ENCODE assay signal across 9 cellular contexts in the genomic region with DNA sequence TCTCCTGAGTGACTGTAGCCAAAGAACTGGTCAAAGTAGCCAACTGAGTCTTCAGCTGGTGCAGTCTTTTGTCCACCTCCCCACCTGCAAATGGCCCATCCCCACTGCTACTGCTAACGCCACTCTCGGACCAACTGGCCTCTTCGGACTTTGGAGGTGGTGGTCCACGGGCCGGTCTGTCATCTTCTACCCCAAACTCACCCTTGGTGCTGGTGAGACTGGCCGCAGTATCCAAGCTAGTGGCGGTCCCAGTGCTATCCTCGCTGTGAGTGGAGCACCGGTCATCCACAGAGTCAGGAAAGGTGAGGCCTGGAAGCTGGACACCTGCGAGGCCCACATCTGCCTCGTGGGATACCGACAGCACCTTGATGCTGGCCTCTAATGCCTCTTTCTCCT. TPM values are rescaled to one million over a fixed set of nuclear protein-coding genes. Genes with fewer than 3 reads are reported as not detected.
A peak's percentile ranks its signal among the peaks of the same experiment; 100 is the strongest.
DNase-seq lines count a peak whose midpoint lies in the region; ATAC-seq, FAIRE-seq and TF ChIP-seq lines count a peak whose summit lies in the region.
"Had no signal": no experiment of that assay in that cellular context is flagged by ENCODE, and none has a peak within 500 bp of the region (broad histone marks: within the 10 kb centered on the region; RNA-seq: fewer than 3 reads in every experiment).

No MANE protein-coding gene starts in this region.

- H3K9me3 ChIP-seq in GM12878 (replicated peaks; ENCODE audit: control insufficient read depth, insufficient read depth, low read length) (no peaks in the 10 kb centered on the region), lung (ENCODE audit: control insufficient read depth in 2 of 2, insufficient read depth in 1 of 2, low read length in 1 of 2) (no peaks in the 10 kb centered on the region), transverse colon (no peaks in the 10 kb centered on the region)

- TF ChIP-seq CTCF in GM12878 (IDR thresholded peaks at IDR 0.05 in 2 of 3, conservative IDR thresholded peaks at IDR 0.05 in 1 of 3; ENCODE audit: control insufficient read depth in 2 of 3, extremely low read depth in 1 of 3, insufficient read depth in 1 of 3, low read depth in 3 of 3, low read length in 3 of 3) (no peak), lung (IDR thresholded peaks at IDR 0.05; ENCODE audit: control extremely low read depth, extremely low read depth) (no peak), transverse colon (IDR thresholded peaks at IDR 0.05) (no peak)

- H3K36me3 Mint-ChIP-seq in activated naive CD4-positive, alpha-beta T cell treated with anti-CD3 and anti-CD28 coated beads, Interleukin-2, amount 10 ng/mL, durations not matched to agents 7 days and 5 days, result peaks cover 8% of the 10 kb centered on the region

- 26% methylated on average over 12 of the region's 12 CpGs for WGBS in GM12878 (ENCODE audit: insufficient coverage, insufficient replicate concordance, low lambda C conversion rate, missing lambda C conversion rate)
- WGBS in lung, 2 donors, result 30 to 39% methylated on average over 12 of the region's 12 CpGs
- WGBS in transverse colon (ENCODE audit: low coverage in 1 of 2), 2 donors, result 0 to 27% methylated on average over 1 to 11 of the region's 12 CpGs

- no peak for TF ChIP-seq RAD21 in GM12878 (IDR thresholded peaks at IDR 0.05; ENCODE audit: insufficient read depth, low read depth, low read length)

- H3K4me1 Mint-ChIP-seq in activated naive CD4-positive, alpha-beta T cell treated with anti-CD3 and anti-CD28 coated beads, Interleukin-2, amount 10 ng/mL, durations not matched to agents 7 days and 5 days, result peaks cover 59% of the 10 kb centered on the region

- in situ Hi-C loops in GM12878 (cut with MboI) (no loop called here), transverse colon (cut with MboI; ENCODE audit: low pct_ligation_motif_present in 1 of 4, low pct_unique_long_range_greater_than_20kb in 1 of 4, low sequenced_read_pairs in 3 of 4) (no loop called here)

- peak overlapping the region; percentile 99 for H3K4me2 ChIP-seq in GM12878 (ENCODE audit: control insufficient read depth, insufficient read depth)

- CTCF ChIA-PET in activated naive CD4-positive, alpha-beta T cell treated with anti-CD3 and anti-CD28 coated beads, Interleukin-2, amount 10 ng/mL, durations not matched to agents 7 days and 5 days (lab: Charles Lee), result interaction anchor here (1.0 kb wide), 1 partner anchor 551 kb away, joined by 3 read pairs; no protein-coding TSS in a partner anchor
- CTCF ChIA-PET in GM12878 (lab: Yijun Ruan, JAX), result interaction anchor here (1.7 to 4.2 kb wide), 2 partner anchors 9 to 44 kb away, joined by 4 to 17 read pairs; a partner anchor contains a TSS

- H3K9ac ChIP-seq in GM12878 (ENCODE audit: control insufficient read depth, insufficient read depth, low read length), result peak overlapping the region; percentile 91

- H2AFZ ChIP-seq in GM12878 (ENCODE audit: control insufficient read depth, low read depth, low read length), result peak overlapping the region; percentile 94; the same call in 1 of the 2 replicates

- H3K27ac ChIP-seq in GM12878 (ENCODE audit: control insufficient read depth, insufficient read depth) (peak overlapping the region; percentile 74), lung (ENCODE audit: low read depth in 1 of 2, low read length in 1 of 2) (peak overlapping the region in 1 of 2 donors; percentile 95), transverse colon (peak overlapping the region; percentile 91 to 96 (median 95))

- H3K4me3 ChIP-seq in GM12878 (peak overlapping the region; percentile 97), lung (peak overlapping the region; percentile 68), transverse colon (peak overlapping the region; percentile 72 to 90 (median 84))

- peak overlapping the region; percentile 91 for H3K27ac Mint-ChIP-seq in activated naive CD4-positive, alpha-beta T cell treated with anti-CD3 and anti-CD28 coated beads, Interleukin-2, amount 10 ng/mL, durations not matched to agents 7 days and 5 days

- no TSS peak for BruUV-seq in GM12878 (replicated peaks; lab: Mats Ljungman, UMichigan)

- ATAC-seq in GM12878 (no peak), lung (ENCODE audit: insufficient read depth, low FRiP score) (no peak), esophagus mucosa (no peak)

- intact Hi-C loops in GM12878 (cut with micrococcal nuclease; ENCODE audit: unreplicated experiment) (no loop called here), transverse colon (cut with DNase I; ENCODE audit: low total_unique reads) (no loop called here)

- H3K27me3 ChIP-seq in GM12878 (replicated peaks in 1 of 2; ENCODE audit: control insufficient read depth in 2 of 2, insufficient read depth in 2 of 2, low read length in 1 of 2) (no peaks in the 10 kb centered on the region), lung (ENCODE audit: control insufficient read depth, insufficient read depth) (no peaks in the 10 kb centered on the region), transverse colon (no peaks in the 10 kb centered on the region)

- H3K27me3 Mint-ChIP-seq in activated naive CD4-positive, alpha-beta T cell treated with anti-CD3 and anti-CD28 coated beads, Interleukin-2, amount 10 ng/mL, durations not matched to agents 7 days and 5 days, result no peaks in the 10 kb centered on the region

- POLR2A ChIA-PET in GM12878 (lab: Charles Lee), result interaction anchor here (1.0 to 2.5 kb wide), 2 partner anchors 82 to 196 kb away, joined by 3 to 5 read pairs; no protein-coding TSS in a partner anchor

- no peak for DNase-seq in activated naive CD4-positive, alpha-beta T cell treated with anti-CD3 and anti-CD28 coated beads, Interleukin-2, amount 10 ng/mL, durations not matched to agents 7 days and 5 days
- DNase-seq in activated naive CD4-positive, alpha-beta T cell treated with anti-CD3 and anti-CD28 coated beads, Interleukin-2, amount 50 U/mL, for 16 hours, result no peak
- no peak for DNase-seq in GM12878 (ENCODE audit: low read depth, low spot score)
- DNase-seq in lung (ENCODE audit: low spot score), result no peak
- no peak for DNase-seq in transverse colon
- DNase-seq in DMS114 treated with DMSO at 0.1 percent for 48 hours (lab: John Stamatoyannopoulos, UW; ENCODE audit: unreplicated experiment), result no peak
- no peak for DNase-seq in superior temporal gyrus (ENCODE audit: extremely low spot score)

- H3K4me1 ChIP-seq in GM12878 (ENCODE audit: control insufficient read depth, insufficient read depth, low read length) (peaks cover 15% of the 10 kb centered on the region), lung (ENCODE audit: control insufficient read depth in 2 of 2, insufficient read depth in 2 of 2, low read length in 2 of 2) (peaks cover 30 to 34% of the 10 kb centered on the region in 2 donors), transverse colon (peaks cover 23 to 62% (median 48%) of the 10 kb centered on the region in 4 donors)

- FAIRE-seq in GM12878 (lab: Jason Lieb, UNC), result no peak

- no peak for TF ChIP-seq EP300 in GM12878 (IDR thresholded peaks at IDR 0.05; ENCODE audit: borderline replicate concordance in 1 of 2, control insufficient read depth in 1 of 2, low read depth in 2 of 2, low read length in 2 of 2)
- no peak for TF ChIP-seq EP300 in transverse colon (IDR thresholded peaks at IDR 0.05; ENCODE audit: low read depth)

- H3K79me2 ChIP-seq in GM12878 (ENCODE audit: control insufficient read depth, insufficient read depth, low read length), result peaks cover 30% of the 10 kb centered on the region

- no peaks in the 10 kb centered on the region for H3K9me3 Mint-ChIP-seq in activated naive CD4-positive, alpha-beta T cell treated with anti-CD3 and anti-CD28 coated beads, Interleukin-2, amount 10 ng/mL, durations not matched to agents 7 days and 5 days

- RAD21 ChIA-PET in GM12878 (lab: Charles Lee; ENCODE audit: unreplicated experiment), result interaction anchor here (2.0 to 2.5 kb wide), 2 partner anchors 36 to 67 kb away, joined by 5 read pairs; no protein-coding TSS in a partner anchor

- SMC1A ChIA-PET in GM12878 (lab: Charles Lee; ENCODE audit: uncharacterized antibody, unreplicated experiment), result no interaction called here

- H4K20me1 ChIP-seq in GM12878 (ENCODE audit: control insufficient read depth, insufficient read depth), result no peaks in the 10 kb centered on the region

- H3K36me3 ChIP-seq in GM12878 (ENCODE audit: control insufficient read depth in 2 of 2, insufficient read depth in 2 of 2, low read length in 1 of 2), result peaks cover 3 to 5% of the 10 kb centered on the region in 2 experiments; a peak in 3 of 4 replicates
- H3K36me3 ChIP-seq in lung (ENCODE audit: control insufficient read depth in 2 of 2, insufficient read depth in 2 of 2, low read length in 2 of 2), result peaks cover 10 to 19% of the 10 kb centered on the region in 2 donors
- H3K36me3 ChIP-seq in transverse colon, result peaks cover 0 to 13% (median 5%) of the 10 kb centered on the region in 4 donors

- H3K4me3 Mint-ChIP-seq in activated naive CD4-positive, alpha-beta T cell treated with anti-CD3 and anti-CD28 coated beads, Interleukin-2, amount 10 ng/mL, durations not matched to agents 7 days and 5 days, result peak overlapping the region; percentile 92

- TF ChIP-seq POLR2A in GM12878 (IDR thresholded peaks at IDR 0.05; ENCODE audit: low read depth, low read length) (no peak), transverse colon (IDR thresholded peaks at IDR 0.05) (no peak)

RNA-seq across cellular contexts. Expression of a gene that starts 0.8 kb away (rescaled TPM):
- total RNA-seq in GM12878 (2013; cell fraction: nucleolus; rRNA removed), result 11.1 and 11.6 TPM in 2 replicates
- total RNA-seq in GM12878 (2014; rRNA removed), result 11.3 and 11.9 TPM in 2 replicates
- 9.2 and 9.6 TPM in 2 replicates for total RNA-seq in GM12878 (2014; rRNA removed; fragmentation: Illumina TruSeq; extraction: Trizol)
- total RNA-seq in GM12878 (2021), result 14.7 and 14.9 TPM in 2 replicates
- 7.8 TPM for polyA plus RNA-seq in GM12878 (2011; ENCODE audit: low read depth)
- polyA plus RNA-seq in GM12878 (2011; rRNA removed), result 7.1 and 7.5 TPM in 2 replicates
- 7.2 and 7.8 TPM in 2 replicates for polyA plus RNA-seq in GM12878 (2011; cell fraction: cytosol; rRNA removed)
- polyA plus RNA-seq in GM12878 (2011; cell fraction: nucleus; rRNA removed), result 6.7 and 7.6 TPM in 2 replicates
- polyA plus RNA-seq in GM12878 (2012), result 8.6 and 9.8 TPM in 2 replicates
- polyA plus RNA-seq in GM12878 (2014; fragmentation: Illumina TruSeq; extraction: Trizol), result 7.0 and 8.0 TPM in 2 replicates
- 1 to 10 TPM; 1.8 to 2.7 TPM for polyA plus RNA-seq in GM12878 (2014; fragmentation: Nextera tagmentation; extraction: Ambion mirVana)
- polyA plus RNA-seq in GM12878 (2014; rRNA removed), result 8.4 and 8.7 TPM in 2 replicates
- polyA plus RNA-seq in GM12878 (2016; fragmentation: Nextera tagmentation; extraction: Ambion mirVana), result 10 to 100 TPM; 13.5 to 17.2 TPM
- 13.8 and 17.7 TPM in 2 replicates for polyA minus RNA-seq in GM12878 (2011; rRNA and poly(A)+ RNA removed)
- polyA minus RNA-seq in GM12878 (2011; cell fraction: cytosol; rRNA and poly(A)+ RNA removed), result 6.0 TPM in 2 replicates
- polyA minus RNA-seq in GM12878 (2011; cell fraction: nucleus; rRNA and poly(A)+ RNA removed), result 13.1 and 17.5 TPM in 2 replicates
- total RNA-seq in lung, result 10 to 100 TPM; 12.4 to 15.8 TPM
- 10 to 100 TPM in 1 of 2 donors, 1 to 10 TPM in 1; 3.5 to 11.7 TPM for polyA plus RNA-seq in lung
- total RNA-seq in transverse colon, result 10 to 100 TPM; 10.3 to 20.5 (median 18.9) TPM
- total RNA-seq in esophagus mucosa, result 11.0 TPM

RNA-seq across cellular contexts. Expression of a gene that starts 3.6 kb away (rescaled TPM):
- total RNA-seq in GM12878 (2013; cell fraction: nucleolus; rRNA removed), result 15.8 and 19.9 TPM in 2 replicates
- total RNA-seq in GM12878 (2014; rRNA removed) (146 and 158 TPM in 2 replicates), GM12878 (2014; rRNA removed; fragmentation: Illumina TruSeq; extraction: Trizol) (73.6 and 84.8 TPM in 2 replicates), GM12878 (2021) (118 and 128 TPM in 2 replicates), lung (100 to 1,000 TPM; 115 to 127 TPM), transverse colon (100 to 1,000 TPM in 3 of 4 donors, 10 to 100 TPM in 1; 70.1 to 379 (median 194) TPM), esophagus mucosa (197 TPM)
- polyA plus RNA-seq in GM12878 (2011; ENCODE audit: low read depth), result 53.8 TPM
- polyA plus RNA-seq in GM12878 (2011; rRNA removed) (135 and 210 TPM in 2 replicates), GM12878 (2014; fragmentation: Illumina TruSeq; extraction: Trizol) (80.0 and 86.1 TPM in 2 replicates), GM12878 (2014; fragmentation: Nextera tagmentation; extraction: Ambion mirVana) (10 to 100 TPM; 11.0 to 18.0 TPM), GM12878 (2014; rRNA removed) (197 and 211 TPM in 2 replicates), GM12878 (2016; fragmentation: Nextera tagmentation; extraction: Ambion mirVana) (100 to 1,000 TPM; 143 to 156 TPM), lung (100 to 1,000 TPM; 192 to 239 TPM)
- 284 and 313 TPM in 2 replicates for polyA plus RNA-seq in GM12878 (2011; cell fraction: cytosol; rRNA removed)
- polyA plus RNA-seq in GM12878 (2011; cell fraction: nucleus; rRNA removed), result 145 and 173 TPM in 2 replicates
- polyA plus RNA-seq in GM12878 (2012), result 92.0 and 98.4 TPM in 2 replicates
- polyA minus RNA-seq in GM12878 (2011; rRNA and poly(A)+ RNA removed), result 63.3 and 73.0 TPM in 2 replicates
- polyA minus RNA-seq in GM12878 (2011; cell fraction: cytosol; rRNA and poly(A)+ RNA removed), result 42.8 and 49.8 TPM in 2 replicates
- 19.9 and 25.3 TPM in 2 replicates for polyA minus RNA-seq in GM12878 (2011; cell fraction: nucleus; rRNA and poly(A)+ RNA removed)

RNA-seq across cellular contexts. Expression of a gene that starts 8.9 kb away (rescaled TPM):
- 3.2 and 3.3 TPM in 2 replicates for total RNA-seq in GM12878 (2013; cell fraction: nucleolus; rRNA removed)
- total RNA-seq in GM12878 (2014; rRNA removed) (0.90 and 1.0 TPM in 2 replicates), GM12878 (2014; rRNA removed; fragmentation: Illumina TruSeq; extraction: Trizol) (0.31 and 0.69 TPM in 2 replicates), GM12878 (2021) (0.69 TPM in 1 of 2 replicates, not detected in the other), lung (1 to 10 TPM in 1 of 2 donors, not detected in 1; 1.6 TPM), transverse colon (1 to 10 TPM in 1 of 4 donors, under 1 TPM in 1, not detected in 2; 0.79 to 3.4 TPM), esophagus mucosa (0.52 TPM)
- polyA plus RNA-seq in GM12878 (2011; ENCODE audit: low read depth), result not detected
- polyA plus RNA-seq in GM12878 (2011; rRNA removed) (0.48 and 0.60 TPM in 2 replicates), GM12878 (2014; fragmentation: Illumina TruSeq; extraction: Trizol) (0.73 TPM in 1 of 2 replicates, not detected in the other), GM12878 (2014; fragmentation: Nextera tagmentation; extraction: Ambion mirVana) (under 1 TPM in 1 of 2 experiments, not detected in 1; 0.29 TPM), GM12878 (2014; rRNA removed) (0.58 and 1.1 TPM in 2 replicates), GM12878 (2016; fragmentation: Nextera tagmentation; extraction: Ambion mirVana) (under 1 TPM in 1 of 2 experiments, not detected in 1; 0.28 TPM), lung (under 1 TPM; 0.27 to 0.51 TPM)
- polyA plus RNA-seq in GM12878 (2011; cell fraction: cytosol; rRNA removed), result 0.38 and 0.60 TPM in 2 replicates
- 0.37 and 0.78 TPM in 2 replicates for polyA plus RNA-seq in GM12878 (2011; cell fraction: nucleus; rRNA removed)
- 0.27 TPM in 1 of 2 replicates, not detected in the other for polyA plus RNA-seq in GM12878 (2012)
- polyA minus RNA-seq in GM12878 (2011; rRNA and poly(A)+ RNA removed), result 1.2 TPM in 2 replicates
- not detected in 2 replicates for polyA minus RNA-seq in GM12878 (2011; cell fraction: cytosol; rRNA and poly(A)+ RNA removed)
- 1.7 and 2.1 TPM in 2 replicates for polyA minus RNA-seq in GM12878 (2011; cell fraction: nucleus; rRNA and poly(A)+ RNA removed)

RNA-seq across cellular contexts. Expression of a gene that starts 33.3 kb away (rescaled TPM):
- not detected in 2 replicates for total RNA-seq in GM12878 (2013; cell fraction: nucleolus; rRNA removed)
- total RNA-seq in GM12878 (2014; rRNA removed) (not detected in 2 replicates), GM12878 (2014; rRNA removed; fragmentation: Illumina TruSeq; extraction: Trizol) (not detected in 2 replicates), GM12878 (2021) (not detected in 2 replicates), lung (not detected), transverse colon (1 to 10 TPM in 1 of 4 donors, under 1 TPM in 1, not detected in 2; 0.41 to 5.0 TPM), esophagus mucosa (not detected)
- polyA plus RNA-seq in GM12878 (2011; ENCODE audit: low read depth), result not detected
- polyA plus RNA-seq in GM12878 (2011; rRNA removed) (0.14 and 0.27 TPM in 2 replicates), GM12878 (2014; fragmentation: Illumina TruSeq; extraction: Trizol) (not detected in 2 replicates), GM12878 (2014; fragmentation: Nextera tagmentation; extraction: Ambion mirVana) (not detected), GM12878 (2014; rRNA removed) (not detected in 2 replicates), GM12878 (2016; fragmentation: Nextera tagmentation; extraction: Ambion mirVana) (not detected), lung (not detected)
- 0.28 and 0.40 TPM in 2 replicates for polyA plus RNA-seq in GM12878 (2011; cell fraction: cytosol; rRNA removed)
- 2.4 and 3.0 TPM in 2 replicates for polyA plus RNA-seq in GM12878 (2011; cell fraction: nucleus; rRNA removed)
- not detected in 2 replicates for polyA plus RNA-seq in GM12878 (2012)
- polyA minus RNA-seq in GM12878 (2011; rRNA and poly(A)+ RNA removed), result 0.37 and 0.46 TPM in 2 replicates
- polyA minus RNA-seq in GM12878 (2011; cell fraction: cytosol; rRNA and poly(A)+ RNA removed), result not detected in 2 replicates
- 0.36 and 0.57 TPM in 2 replicates for polyA minus RNA-seq in GM12878 (2011; cell fraction: nucleus; rRNA and poly(A)+ RNA removed)
- polyA plus RNA-seq: adipose tissue had no signal
